8 cellular contexts compared by ENCODE assay signal in genomic region chr12:98646165-98646764, GRCh38. TPM values are rescaled to one million over a fixed set of nuclear protein-coding genes. Genes with fewer than 3 reads are reported as not detected.
A peak's percentile ranks its signal among the peaks of the same experiment; 100 is the strongest.
DNase-seq lines count a peak whose midpoint lies in the region; ATAC-seq and TF ChIP-seq lines count a peak whose summit lies in the region.

No MANE protein-coding gene starts in this region.

- TF ChIP-seq POLR2A in HCT116 (IDR thresholded peaks at IDR 0.05; ENCODE audit: borderline replicate concordance, extremely low read depth, insufficient read depth, insufficient read length) = no peak

- H3K4me1 Mint-ChIP-seq in activated CD8-positive, alpha-beta T cell treated with anti-CD3 and anti-CD28 coated beads, Interleukin-2, amount 10 ng/mL, durations not matched to agents 7 days and 5 days (ENCODE audit: low read depth) = peaks cover 33% of the 10 kb centered on the region
- H3K4me1 Mint-ChIP-seq in stimulated activated naive B cell treated with anti-CD40 and anti-IgM and Interleukin-4, amounts not matched to agents 10 μg/mL and 1 μg/mL and 100 μg/mL, for 72 hours = peaks cover 5 to 12% of the 10 kb centered on the region in 2 donors

- CTCF ChIA-PET in HCT116 (lab: Charles Lee) = interaction anchor here (1.1 kb wide), 1 partner anchor 79 kb away, joined by 3 read pairs; no protein-coding TSS in a partner anchor
- CTCF ChIA-PET in activated CD8-positive, alpha-beta T cell treated with anti-CD3 and anti-CD28 coated beads, Interleukin-2, amount 10 ng/mL, durations not matched to agents 7 days and 5 days (lab: Charles Lee) = interaction anchor here (0.9 to 2.0 kb wide), 4 partner anchors 52 to 94 kb away, joined by 3 to 7 read pairs (median 5); partner anchors contain the start of gene SLC25A3

- peaks cover 28% of the 10 kb centered on the region for H3K79me2 ChIP-seq in HCT116 (ENCODE audit: insufficient read depth, low read length)

- intact Hi-C loops in HCT116 (cut with micrococcal nuclease) = no loop called here

- RAD21 ChIA-PET in HCT116 (lab: Charles Lee; ENCODE audit: low non-redundant PET in 1 of 2, low total read pairs in 2 of 2, uncharacterized antibody in 2 of 2, unreplicated experiment in 2 of 2) = no interaction called here

- DNase-seq in AG10803 (ENCODE audit: low read depth) = peak; percentile 22
- DNase-seq in HCT116 (ENCODE audit: low read depth, low spot score) = peak; percentile 15
- no peak for DNase-seq in activated CD8-positive, alpha-beta T cell treated with anti-CD3 and anti-CD28 coated beads, Interleukin-2, amount 10 ng/mL, durations not matched to agents 7 days and 5 days
- DNase-seq in stimulated activated naive B cell treated with anti-CD40 and anti-IgM and Interleukin-4, amounts not matched to agents 10 μg/mL and 1 μg/mL and 100 μg/mL, for 72 hours = no peak
- DNase-seq in NCI-H187 treated with DMSO at 0.1 percent for 48 hours (lab: John Stamatoyannopoulos, UW) = no peak
- no peak for DNase-seq in GF-D8 (lab: John Stamatoyannopoulos, UW)

- H3K27me3 Mint-ChIP-seq in activated CD8-positive, alpha-beta T cell treated with anti-CD3 and anti-CD28 coated beads, Interleukin-2, amount 10 ng/mL, durations not matched to agents 7 days and 5 days (ENCODE audit: low read depth) = no peaks in the 10 kb centered on the region
- no peaks in the 10 kb centered on the region for H3K27me3 Mint-ChIP-seq in stimulated activated naive B cell treated with anti-CD40 and anti-IgM and Interleukin-4, amounts not matched to agents 10 μg/mL and 1 μg/mL and 100 μg/mL, for 72 hours

- peak overlapping the region; percentile 96 for H3K4me3 Mint-ChIP-seq in activated CD8-positive, alpha-beta T cell treated with anti-CD3 and anti-CD28 coated beads, Interleukin-2, amount 10 ng/mL, durations not matched to agents 7 days and 5 days
- H3K4me3 Mint-ChIP-seq in stimulated activated naive B cell treated with anti-CD40 and anti-IgM and Interleukin-4, amounts not matched to agents 10 μg/mL and 1 μg/mL and 100 μg/mL, for 72 hours = peak overlapping the region; percentile 99 to 100

- H3K27me3 ChIP-seq in HCT116 (ENCODE audit: insufficient read depth, low read length) = no peaks in the 10 kb centered on the region

- no peaks in the 10 kb centered on the region for H3K9me2 ChIP-seq in HCT116 (ENCODE audit: insufficient read depth)

- no TSS peak for BruUV-seq in HCT116 (replicated peaks; lab: Mats Ljungman, UMichigan)

- peaks cover 36% of the 10 kb centered on the region for H3K36me3 Mint-ChIP-seq in activated CD8-positive, alpha-beta T cell treated with anti-CD3 and anti-CD28 coated beads, Interleukin-2, amount 10 ng/mL, durations not matched to agents 7 days and 5 days (ENCODE audit: low read depth)
- H3K36me3 Mint-ChIP-seq in stimulated activated naive B cell treated with anti-CD40 and anti-IgM and Interleukin-4, amounts not matched to agents 10 μg/mL and 1 μg/mL and 100 μg/mL, for 72 hours = peaks cover 5 to 15% of the 10 kb centered on the region in 2 donors

- POLR2A ChIA-PET in HCT116 (lab: Charles Lee) = no interaction called here
- POLR2A ChIA-PET in activated CD8-positive, alpha-beta T cell treated with anti-CD3 and anti-CD28 coated beads, Interleukin-2, amount 10 ng/mL, durations not matched to agents 7 days and 5 days (lab: Charles Lee) = interaction anchor here (1.0 to 1.3 kb wide), 2 partner anchors 53 to 130 kb away, joined by 4 to 6 read pairs; partner anchors contain the start of gene SLC25A3

- H3K27ac ChIP-seq in HCT116 (ENCODE audit: low read depth, low read length) = peak overlapping the region; percentile 88; the same call in 1 of the 2 replicates

- H3K9me3 ChIP-seq in HCT116 (ENCODE audit: control insufficient read depth in 1 of 2, insufficient read depth in 1 of 2, low read depth in 1 of 2, low read length in 2 of 2) (no peaks in the 10 kb centered on the region), iPS-18c (ENCODE audit: control insufficient read depth, insufficient read depth, low read length) (no peaks in the 10 kb centered on the region)

- H3K4me2 ChIP-seq in HCT116 (ENCODE audit: low read length) = peak overlapping the region; percentile 77

- TF ChIP-seq RAD21 in HCT116 (IDR thresholded peaks at IDR 0.05; ENCODE audit: low read depth) = peak; percentile 24; the same call in 1 of the 2 replicates

- H3K4me1 ChIP-seq in HCT116 (ENCODE audit: control insufficient read depth in 1 of 2, insufficient read depth in 2 of 2, low read length in 2 of 2) = peaks cover 2 to 17% of the 10 kb centered on the region in 2 experiments; a peak in 3 of 4 replicates

- no peaks in the 10 kb centered on the region for H4K20me1 ChIP-seq in HCT116 (ENCODE audit: insufficient read depth)

- no peaks in the 10 kb centered on the region for H3K9me3 Mint-ChIP-seq in activated CD8-positive, alpha-beta T cell treated with anti-CD3 and anti-CD28 coated beads, Interleukin-2, amount 10 ng/mL, durations not matched to agents 7 days and 5 days (ENCODE audit: insufficient read depth)
- no peaks in the 10 kb centered on the region for H3K9me3 Mint-ChIP-seq in stimulated activated naive B cell treated with anti-CD40 and anti-IgM and Interleukin-4, amounts not matched to agents 10 μg/mL and 1 μg/mL and 100 μg/mL, for 72 hours

- H3K36me3 ChIP-seq in HCT116 (ENCODE audit: control insufficient read depth in 1 of 2, insufficient read depth in 2 of 2, low read length in 2 of 2) = peaks cover 0 to 23% of the 10 kb centered on the region in 2 experiments; a peak in 2 of 4 replicates

- TF ChIP-seq CTCF in AG10803 (conservative IDR thresholded peaks at IDR 0.05; ENCODE audit: low read length) (peak; percentile 29), HCT116 (IDR thresholded peaks at IDR 0.05 in 2 of 3, conservative IDR thresholded peaks at IDR 0.05 in 1 of 3; ENCODE audit: borderline replicate concordance in 1 of 3, insufficient read depth in 1 of 3, low read depth in 2 of 3, low read length in 2 of 3) (peak; percentile 16 to 38 (median 20); a peak in 3 of 6 replicates)

- H3K27ac Mint-ChIP-seq in activated CD8-positive, alpha-beta T cell treated with anti-CD3 and anti-CD28 coated beads, Interleukin-2, amount 10 ng/mL, durations not matched to agents 7 days and 5 days = peak overlapping the region; percentile 27
- H3K27ac Mint-ChIP-seq in stimulated activated naive B cell treated with anti-CD40 and anti-IgM and Interleukin-4, amounts not matched to agents 10 μg/mL and 1 μg/mL and 100 μg/mL, for 72 hours = peak overlapping the region; percentile 63

- H2AFZ ChIP-seq in HCT116 (ENCODE audit: low read depth, low read length, poor library complexity, severe bottlenecking) = no peak overlapping the region

- ATAC-seq in HCT116 (no peak), HG02759 (IDR thresholded peaks at IDR 0.05; ENCODE audit: unreplicated experiment) (no peak)
- ATAC-seq in activated CD8-positive, alpha-beta T cell treated with anti-CD3 and anti-CD28 coated beads, Interleukin-2, amount 10 ng/mL, durations not matched to agents 7 days and 5 days = no peak
- no peak for ATAC-seq in stimulated activated naive B cell treated with anti-CD40 and anti-IgM and Interleukin-4, amounts not matched to agents 10 μg/mL and 1 μg/mL and 100 μg/mL, for 72 hours (replicated peaks)

- H3K9ac ChIP-seq in HCT116 (ENCODE audit: low read length) = peak overlapping the region; percentile 78

- H3K4me3 ChIP-seq in AG10803 (ENCODE audit: low read length) (peak overlapping the region; percentile 84), HCT116 (replicated peaks in 1 of 2; ENCODE audit: low read depth in 1 of 2, low read length in 2 of 2) (peak overlapping the region; percentile 68 to 91), iPS-18c (ENCODE audit: insufficient read depth, low read depth, low read length) (peak overlapping the region; percentile 95; the same call in 1 of the 2 replicates)

TF ChIP-seq in HCT116, 20 proteins besides CTCF, POLR2A, EP300 and RAD21:
- TF ChIP-seq MAX (IDR thresholded peaks at IDR 0.05) (no peak), JUND (IDR thresholded peaks at IDR 0.05) (no peak), EGR1 (IDR thresholded peaks at IDR 0.05; ENCODE audit: low read depth) (0 out of 2 replicates have a peak, but pooled peaks have one; percentile 18), SP1 (IDR thresholded peaks at IDR 0.05; ENCODE audit: low read depth) (no peak), SIN3A (IDR thresholded peaks at IDR 0.05; ENCODE audit: low read depth) (peak; percentile 17; the same call in 1 of the 2 replicates)

RNA-seq across cellular contexts. Expression of gene APAF1, which starts 1.2 kb away (rescaled TPM):
- 13.9 TPM for total RNA-seq in HCT116 (2021; ENCODE audit: unreplicated experiment)
- polyA plus RNA-seq in HCT116 (2012) = 3.6 and 4.7 TPM in 2 replicates
- total RNA-seq in activated CD8-positive, alpha-beta T cell treated with anti-CD3 and anti-CD28 coated beads, Interleukin-2, amount 10 ng/mL, durations not matched to agents 7 days and 5 days = 10 to 100 TPM; 33.4 to 35.9 TPM

RNA-seq across cellular contexts. Expression of gene IKBIP, which starts 1.7 kb away (rescaled TPM):
- total RNA-seq in HCT116 (2021; ENCODE audit: unreplicated experiment) = 14.5 TPM
- polyA plus RNA-seq in HCT116 (2012) = 3.9 and 5.7 TPM in 2 replicates
- total RNA-seq in activated CD8-positive, alpha-beta T cell treated with anti-CD3 and anti-CD28 coated beads, Interleukin-2, amount 10 ng/mL, durations not matched to agents 7 days and 5 days = 10 to 100 TPM; 35.4 to 35.8 TPM

RNA-seq across cellular contexts. Expression of gene SLC25A3, which starts 52.8 kb away (rescaled TPM):
- total RNA-seq in HCT116 (2021; ENCODE audit: unreplicated experiment) = 927 TPM
- polyA plus RNA-seq in HCT116 (2012) = 672 and 706 TPM in 2 replicates
- 100 to 1,000 TPM; 407 to 440 TPM for total RNA-seq in activated CD8-positive, alpha-beta T cell treated with anti-CD3 and anti-CD28 coated beads, Interleukin-2, amount 10 ng/mL, durations not matched to agents 7 days and 5 days

Comparison
In these comparisons a context has a peak if more than half of its experiments do, and no peak if none do; other contexts are left out.
1. DNase-seq: peak in AG10803 (single experiment) and HCT116 (single experiment); none in activated CD8-positive, alpha-beta T cell treated with anti-CD3 and anti-CD28 coated beads, Interleukin-2, amount 10 ng/mL, durations not matched to agents 7 days and 5 days (single experiment), stimulated activated naive B cell treated with anti-CD40 and anti-IgM and Interleukin-4, amounts not matched to agents 10 μg/mL and 1 μg/mL and 100 μg/mL, for 72 hours (single experiment), NCI-H187 treated with DMSO at 0.1 percent for 48 hours (single experiment) and GF-D8 (single experiment).
2. Peak in every context shown above with its lines, with median percentiles within 50 percentile points of each other: H3K4me3 ChIP-seq.